21 cellular contexts compared by ENCODE assay signal in genomic region chr15:40991355-40991754, GRCh38. TPM values are rescaled to one million over a fixed set of nuclear protein-coding genes. Genes with fewer than 3 reads are reported as not detected.
A peak's percentile ranks its signal among the peaks of the same experiment; 100 is the strongest.
DNase-seq lines count a peak whose midpoint lies in the region; ATAC-seq, FAIRE-seq and TF ChIP-seq lines count a peak whose summit lies in the region.
"Had no signal": no experiment of that assay in that cellular context is flagged by ENCODE, and none has a peak within 500 bp of the region (broad histone marks: within the 10 kb centered on the region; RNA-seq: fewer than 3 reads in every experiment).

No MANE protein-coding gene starts in this region.

- POLR2A ChIA-PET in activated CD4-positive, alpha-beta T cell treated with anti-CD3 and anti-CD28 coated beads for 36 hours (lab: Charles Lee): no interaction called here
- POLR2A ChIA-PET in activated CD8-positive, alpha-beta T cell treated with anti-CD3 and anti-CD28 coated beads, Interleukin-2, amount 10 ng/mL, durations not matched to agents 7 days and 5 days (lab: Charles Lee): interaction anchor here (1.1 kb wide), 1 partner anchor 8 kb away, joined by 3 read pairs; no protein-coding TSS in a partner anchor

- H3K36me3 Mint-ChIP-seq in activated CD4-positive, alpha-beta T cell treated with anti-CD3 and anti-CD28 coated beads for 36 hours (ENCODE audit: low read depth): peaks cover 42% of the 10 kb centered on the region
- peaks cover 40% of the 10 kb centered on the region for H3K36me3 Mint-ChIP-seq in activated CD8-positive, alpha-beta T cell treated with anti-CD3 and anti-CD28 coated beads, Interleukin-2, amount 10 ng/mL, durations not matched to agents 7 days and 5 days (ENCODE audit: low read depth)

- H3K4me1 Mint-ChIP-seq in activated CD4-positive, alpha-beta T cell treated with anti-CD3 and anti-CD28 coated beads for 36 hours: peaks cover 15% of the 10 kb centered on the region
- H3K4me1 Mint-ChIP-seq in activated CD8-positive, alpha-beta T cell treated with anti-CD3 and anti-CD28 coated beads, Interleukin-2, amount 10 ng/mL, durations not matched to agents 7 days and 5 days (ENCODE audit: low read depth): peaks cover 10% of the 10 kb centered on the region

- H4K8ac ChIP-seq in mesendoderm (ENCODE audit: low read depth, low read length): no peak overlapping the region

- CTCF ChIA-PET in activated CD4-positive, alpha-beta T cell treated with anti-CD3 and anti-CD28 coated beads for 36 hours (lab: Charles Lee): interaction anchor here (0.6 to 1.5 kb wide), 4 partner anchors 16 to 282 kb away, joined by 3 to 5 read pairs (median 3); no protein-coding TSS in a partner anchor
- CTCF ChIA-PET in activated CD8-positive, alpha-beta T cell treated with anti-CD3 and anti-CD28 coated beads, Interleukin-2, amount 10 ng/mL, durations not matched to agents 7 days and 5 days (lab: Charles Lee): interaction anchor here (0.9 to 1.3 kb wide), 4 partner anchors 8 to 83 kb away, joined by 3 to 4 read pairs (median 3); no protein-coding TSS in a partner anchor

- WGBS in mesendoderm (ENCODE audit: extremely low coverage, insufficient coverage, low lambda C conversion rate): no CpG with 5 or more reads among the region's 3 CpGs
- WGBS in pancreas, 2 donors: 95 to 99% methylated on average over 3 of the region's 3 CpGs
- WGBS in testis, 2 donors: 72 to 79% methylated on average over 3 of the region's 3 CpGs

- H3K4me3 ChIP-seq in mesendoderm (ENCODE audit: low read length): no peak overlapping the region
- H3K4me3 ChIP-seq in pancreas: no peak overlapping the region
- no peak overlapping the region for H3K4me3 ChIP-seq in testis
- H3K4me3 ChIP-seq: BLaER1 treated with 17β-estradiol and CSF1 and Interleukin-3, amounts not matched to agents 10 nM and 100 nM had no signal

- H3K27ac ChIP-seq in mesendoderm (ENCODE audit: low read depth, low read length) (no peak overlapping the region), pancreas (no peak overlapping the region), testis (no peak overlapping the region)
- H3K27ac ChIP-seq: 22Rv1, RWPE1 had no signal

- no peak overlapping the region for H4K5ac ChIP-seq in mesendoderm (ENCODE audit: low read length)

- no peak overlapping the region for H3K23ac ChIP-seq in mesendoderm (ENCODE audit: low read length)

- H3K79me1 ChIP-seq in mesendoderm (ENCODE audit: low read length): no peaks in the 10 kb centered on the region

- DNase-seq in activated CD4-positive, alpha-beta T cell treated with anti-CD3 and anti-CD28 coated beads for 36 hours: no peak
- no peak for DNase-seq in activated CD4-positive, alpha-beta T cell treated with anti-CD3 and anti-CD28 coated beads, Interleukin-2, amount 50 U/mL, for 1 hour
- DNase-seq in HCEC 1CT (peak; percentile 49), mesendoderm (peak; percentile 47), pancreas (no peak), testis (no peak)
- DNase-seq in activated CD8-positive, alpha-beta T cell treated with anti-CD3 and anti-CD28 coated beads, Interleukin-2, amount 10 ng/mL, durations not matched to agents 7 days and 5 days: no peak
- DNase-seq in stimulated activated CD4-positive, alpha-beta T cell treated with anti-CD3 and anti-CD28 coated beads, Interleukin-15, amount 100 ng/mL, for 24 hours: no peak
- DNase-seq: Caco-2; MV-4-11; NCI-H1436; NCI-H2081; NCI-H524; NK-92 treated with Interleukin-12 subunit alpha and Interleukin-12 subunit beta, amount 100 ng/mL, for 24 hours; OCI-M1 had no signal

- no peak overlapping the region for H3K4me2 ChIP-seq in mesendoderm (ENCODE audit: low read length)

- ATAC-seq in activated CD4-positive, alpha-beta T cell treated with anti-CD3 and anti-CD28 coated beads for 36 hours: no peak
- no peak for ATAC-seq in activated CD8-positive, alpha-beta T cell treated with anti-CD3 and anti-CD28 coated beads, Interleukin-2, amount 10 ng/mL, durations not matched to agents 7 days and 5 days
- no peak for ATAC-seq in pancreas

- no peak overlapping the region for H2AK5ac ChIP-seq in mesendoderm (ENCODE audit: low read length)

- H3K56ac ChIP-seq in mesendoderm (ENCODE audit: low read length): no peak overlapping the region

- H3K36me3 ChIP-seq in mesendoderm (ENCODE audit: control insufficient read depth, insufficient read depth, low read length) (peaks cover 1% of the 10 kb centered on the region), pancreas (peaks cover 0 to 21% (median 2%) of the 10 kb centered on the region in 3 donors), testis (ENCODE audit: low read depth, missing control alignments) (no peaks in the 10 kb centered on the region)

- H3K4ac ChIP-seq in mesendoderm (ENCODE audit: low read depth, low read length): no peak overlapping the region

- H3K27me3 ChIP-seq in mesendoderm (ENCODE audit: insufficient read depth, low read length, poor library complexity) (no peaks in the 10 kb centered on the region), pancreas (no peaks in the 10 kb centered on the region), testis (no peaks in the 10 kb centered on the region)
- H3K27me3 ChIP-seq: BLaER1 treated with 17β-estradiol and CSF1 and Interleukin-3, amounts not matched to agents 10 nM and 100 nM had no signal

- TF ChIP-seq CTCF in pancreas (IDR thresholded peaks at IDR 0.05) (no peak), testis (IDR thresholded peaks at IDR 0.05) (no peak)

- H3K4me1 ChIP-seq in mesendoderm (ENCODE audit: control insufficient read depth, low read depth, low read length) (no peaks in the 10 kb centered on the region), pancreas (no peaks in the 10 kb centered on the region), testis (no peaks in the 10 kb centered on the region)
- H3K4me1 ChIP-seq: Caco-2 had no signal

- H3K79me2 ChIP-seq in mesendoderm (ENCODE audit: control insufficient read depth, insufficient read depth, low read length): no peaks in the 10 kb centered on the region

- H2BK120ac ChIP-seq in mesendoderm (ENCODE audit: low read depth, low read length): no peak overlapping the region

- no peak for TF ChIP-seq POLR2A in testis (IDR thresholded peaks at IDR 0.05)

- H3K27ac Mint-ChIP-seq in activated CD4-positive, alpha-beta T cell treated with anti-CD3 and anti-CD28 coated beads for 36 hours: peak overlapping the region; percentile 61
- peak overlapping the region; percentile 36 for H3K27ac Mint-ChIP-seq in activated CD8-positive, alpha-beta T cell treated with anti-CD3 and anti-CD28 coated beads, Interleukin-2, amount 10 ng/mL, durations not matched to agents 7 days and 5 days

- no peak overlapping the region for H3K9ac ChIP-seq in mesendoderm (ENCODE audit: low read length)

- H2BK5ac ChIP-seq in mesendoderm (ENCODE audit: low read length): no peak overlapping the region

- intact Hi-C loops in activated CD4-positive, alpha-beta T cell treated with anti-CD3 and anti-CD28 coated beads for 36 hours (cut with DNase I, micrococcal nuclease): no loop called here
- intact Hi-C loops in pancreas (cut with DNase I) (no loop called here), testis (cut with DNase I; ENCODE audit: low total_unique reads) (no loop called here)

- no peaks in the 10 kb centered on the region for H3K27me3 Mint-ChIP-seq in activated CD4-positive, alpha-beta T cell treated with anti-CD3 and anti-CD28 coated beads for 36 hours
- no peaks in the 10 kb centered on the region for H3K27me3 Mint-ChIP-seq in activated CD8-positive, alpha-beta T cell treated with anti-CD3 and anti-CD28 coated beads, Interleukin-2, amount 10 ng/mL, durations not matched to agents 7 days and 5 days (ENCODE audit: low read depth)

- no peaks in the 10 kb centered on the region for H3K9me3 Mint-ChIP-seq in activated CD4-positive, alpha-beta T cell treated with anti-CD3 and anti-CD28 coated beads for 36 hours (ENCODE audit: low read depth)
- no peaks in the 10 kb centered on the region for H3K9me3 Mint-ChIP-seq in activated CD8-positive, alpha-beta T cell treated with anti-CD3 and anti-CD28 coated beads, Interleukin-2, amount 10 ng/mL, durations not matched to agents 7 days and 5 days (ENCODE audit: insufficient read depth)

- no peaks in the 10 kb centered on the region for H3K9me3 ChIP-seq in pancreas
- H3K9me3 ChIP-seq in testis: no peaks in the 10 kb centered on the region
- H3K9me3 ChIP-seq: BLaER1 treated with 17β-estradiol and CSF1 and Interleukin-3, amounts not matched to agents 10 nM and 100 nM; Caco-2 had no signal

- no peak for FAIRE-seq in pancreas (lab: Jason Lieb, UNC)
- FAIRE-seq: GM18507, H54, HTR-8/SVneo had no signal

- no peak overlapping the region for H3K4me3 Mint-ChIP-seq in activated CD4-positive, alpha-beta T cell treated with anti-CD3 and anti-CD28 coated beads for 36 hours
- H3K4me3 Mint-ChIP-seq in activated CD8-positive, alpha-beta T cell treated with anti-CD3 and anti-CD28 coated beads, Interleukin-2, amount 10 ng/mL, durations not matched to agents 7 days and 5 days: no peak overlapping the region

- no peak overlapping the region for H3K18ac ChIP-seq in mesendoderm (ENCODE audit: low read length)

- H2BK15ac ChIP-seq in mesendoderm (replicated peaks; ENCODE audit: low read depth): no peak overlapping the region

RNA-seq across cellular contexts. Expression of gene CHAC1, which starts 38.1 kb away (rescaled TPM):
- 10 to 100 TPM; 31.1 to 32.2 TPM for total RNA-seq in activated CD4-positive, alpha-beta T cell treated with anti-CD3 and anti-CD28 coated beads for 36 hours
- total RNA-seq in activated CD8-positive, alpha-beta T cell treated with anti-CD3 and anti-CD28 coated beads, Interleukin-2, amount 10 ng/mL, durations not matched to agents 7 days and 5 days: 1 to 10 TPM; 8.3 to 8.9 TPM
- 28.1 TPM for polyA plus RNA-seq in mesendoderm (2013, experiment 1 of 2)
- polyA plus RNA-seq in mesendoderm (2013, experiment 2 of 2): 29.2 TPM
- total RNA-seq in pancreas: 10 to 100 TPM in 1 of 6 donors, 1 to 10 TPM in 4, under 1 TPM in 1; 0.40 to 90.5 (median 2.2) TPM
- polyA plus RNA-seq in pancreas: 1 to 10 TPM; 2.5 to 6.1 TPM
- 1 to 10 TPM; 2.5 to 5.9 TPM for total RNA-seq in testis
- polyA plus RNA-seq in testis (ENCODE audit: insufficient read depth, low read depth, low replicate concordance): 1.8 TPM

Comparison
In these comparisons a context has a peak if more than half of its experiments do, and no peak if none do; other contexts are left out.
1. DNase-seq: peak in HCEC 1CT (single experiment) and mesendoderm (single experiment); none in activated CD4-positive, alpha-beta T cell treated with anti-CD3 and anti-CD28 coated beads for 36 hours (single experiment), activated CD4-positive, alpha-beta T cell treated with anti-CD3 and anti-CD28 coated beads, Interleukin-2, amount 50 U/mL, for 1 hour (single experiment), activated CD8-positive, alpha-beta T cell treated with anti-CD3 and anti-CD28 coated beads, Interleukin-2, amount 10 ng/mL, durations not matched to agents 7 days and 5 days (single experiment), pancreas (0 of 6), stimulated activated CD4-positive, alpha-beta T cell treated with anti-CD3 and anti-CD28 coated beads, Interleukin-15, amount 100 ng/mL, for 24 hours (single experiment) and testis (single experiment).